In genomic region chr11:45860348-45860747, GRCh38 we compare ENCODE assay signal across 11 cellular contexts. TPM values are rescaled to one million over a fixed set of nuclear protein-coding genes. Genes with fewer than 3 reads are reported as not detected.
DNase-seq lines count a peak whose midpoint lies in the region; ATAC-seq lines count a peak whose summit lies in the region.
"Had no signal": no experiment of that assay in that cellular context is flagged by ENCODE, and none has a peak within 500 bp of the region (broad histone marks: within the 10 kb centered on the region; RNA-seq: fewer than 3 reads in every experiment).

No MANE protein-coding gene starts in this region.

- H3K9me3 ChIP-seq in SK-N-MC (ENCODE audit: low read depth, low read length) (no peaks in the 10 kb centered on the region), mucosa of stomach (ENCODE audit: control insufficient read depth, low read length) (no peaks in the 10 kb centered on the region), subcutaneous abdominal adipose tissue (ENCODE audit: control insufficient read depth in 5 of 5, low read length in 5 of 5) (no peaks in the 10 kb centered on the region)
- H3K9me3 ChIP-seq in effector memory CD4-positive, alpha-beta T cell (ENCODE audit: control insufficient read depth, low read length), result no peaks in the 10 kb centered on the region

- peak overlapping the region; percentile 60; the same call in 1 of the 2 replicates for H3K27ac ChIP-seq in SK-N-MC
- H3K27ac ChIP-seq in cingulate gyrus (ENCODE audit: low read depth, low read length), result peak overlapping the region; percentile 95
- H3K27ac ChIP-seq in subcutaneous abdominal adipose tissue (ENCODE audit: low read depth, low read length), result peak overlapping the region; percentile 100
- H3K27ac ChIP-seq in effector memory CD4-positive, alpha-beta T cell (ENCODE audit: insufficient read depth, low read length, poor library complexity, severe bottlenecking), result no peak overlapping the region

- H3K27me3 ChIP-seq in mucosa of stomach (ENCODE audit: control insufficient read depth, insufficient read depth, low read length) (no peaks in the 10 kb centered on the region), subcutaneous abdominal adipose tissue (ENCODE audit: control insufficient read depth in 5 of 5, insufficient read depth in 4 of 5, low read length in 5 of 5) (no peaks in the 10 kb centered on the region)
- no peaks in the 10 kb centered on the region for H3K27me3 ChIP-seq in effector memory CD4-positive, alpha-beta T cell (replicated peaks; ENCODE audit: control insufficient read depth, insufficient read depth, low read length, poor library complexity, severe bottlenecking)

- H3K36me3 ChIP-seq in SK-N-MC (ENCODE audit: insufficient read depth, low read length) (peaks cover 49% of the 10 kb centered on the region), mucosa of stomach (ENCODE audit: control insufficient read depth, insufficient read depth, low read length) (peaks cover 5% of the 10 kb centered on the region), subcutaneous abdominal adipose tissue (ENCODE audit: control insufficient read depth in 5 of 5, insufficient read depth in 5 of 5, low read length in 5 of 5) (peaks cover 28 to 81% (median 64%) of the 10 kb centered on the region in 5 donors)
- H3K36me3 ChIP-seq in effector memory CD4-positive, alpha-beta T cell (ENCODE audit: control insufficient read depth, insufficient read depth, low read length), result peaks cover 89% of the 10 kb centered on the region

- no peak overlapping the region for H3K4me3 ChIP-seq in SK-N-MC
- H3K4me3 ChIP-seq in mucosa of stomach (ENCODE audit: low read length), result no peak overlapping the region
- peak overlapping the region in 1 of 5 donors; percentile 17 for H3K4me3 ChIP-seq in subcutaneous abdominal adipose tissue (ENCODE audit: low read depth in 1 of 5, low read length in 5 of 5)
- H3K4me3 ChIP-seq in effector memory CD4-positive, alpha-beta T cell (ENCODE audit: insufficient read depth, low read depth, low read length, poor library complexity, severe bottlenecking), result no peak overlapping the region

- H3K9ac ChIP-seq in SK-N-MC (ENCODE audit: insufficient read length), result no peak overlapping the region
- peak overlapping the region; percentile 16 for H3K9ac ChIP-seq in mucosa of stomach (ENCODE audit: low read length)
- H3K9ac ChIP-seq in subcutaneous abdominal adipose tissue (ENCODE audit: low read length in 5 of 5), result peak overlapping the region in 2 of 5 donors; percentile 21 to 53

- no peak for DNase-seq in SK-N-MC (ENCODE audit: low read depth, low spot score)
- DNase-seq in effector memory CD4-positive, alpha-beta T cell, result no peak
- DNase-seq in left lobe of liver (ENCODE audit: low spot score), result no peak
- DNase-seq in NCI-H187 (lab: John Stamatoyannopoulos, UW), result no peak
- DNase-seq: activated T-cell treated with anti-CD3 and anti-CD28 coated beads, Interleukin-2, amount 50 U/mL, for 72 hours; islet precursor cell; NCI-H82 had no signal

- ATAC-seq in left lobe of liver, result no peak
- ATAC-seq in GM19463 (IDR thresholded peaks at IDR 0.05; ENCODE audit: unreplicated experiment), result no peak
- ATAC-seq: activated T-cell treated with anti-CD3 and anti-CD28 coated beads, Interleukin-2, amount 50 U/mL, for 72 hours had no signal

- H3K4me1 ChIP-seq in mucosa of stomach (ENCODE audit: control insufficient read depth, insufficient read depth, low read length), result peaks cover 37% of the 10 kb centered on the region
- peaks cover 41 to 64% (median 55%) of the 10 kb centered on the region in 5 donors for H3K4me1 ChIP-seq in subcutaneous abdominal adipose tissue (ENCODE audit: control insufficient read depth in 5 of 5, insufficient read depth in 5 of 5, low read length in 5 of 5)
- H3K4me1 ChIP-seq in effector memory CD4-positive, alpha-beta T cell (ENCODE audit: control insufficient read depth, insufficient read depth, low read length, poor library complexity, severe bottlenecking), result no peaks in the 10 kb centered on the region

RNA-seq across cellular contexts. Expression of gene CRY2, which starts 13.1 kb away (rescaled TPM):
- total RNA-seq in left lobe of liver, result 52.9 TPM

RNA-seq across cellular contexts. Expression of gene MAPK8IP1, which starts 25.1 kb away (rescaled TPM):
- 8.0 TPM for total RNA-seq in left lobe of liver

RNA-seq across cellular contexts. Expression of gene FREY1, which starts 46.7 kb away (rescaled TPM):
- total RNA-seq in left lobe of liver, result 0.68 TPM

RNA-seq across cellular contexts. Expression of gene SLC35C1, which starts 55.4 kb away (rescaled TPM):
- total RNA-seq in left lobe of liver, result 13.2 TPM

RNA-seq across cellular contexts. Expression of gene PEX16, which starts 57.3 kb away (rescaled TPM):
- total RNA-seq in left lobe of liver, result 37.0 TPM
